In the genomic region with DNA sequence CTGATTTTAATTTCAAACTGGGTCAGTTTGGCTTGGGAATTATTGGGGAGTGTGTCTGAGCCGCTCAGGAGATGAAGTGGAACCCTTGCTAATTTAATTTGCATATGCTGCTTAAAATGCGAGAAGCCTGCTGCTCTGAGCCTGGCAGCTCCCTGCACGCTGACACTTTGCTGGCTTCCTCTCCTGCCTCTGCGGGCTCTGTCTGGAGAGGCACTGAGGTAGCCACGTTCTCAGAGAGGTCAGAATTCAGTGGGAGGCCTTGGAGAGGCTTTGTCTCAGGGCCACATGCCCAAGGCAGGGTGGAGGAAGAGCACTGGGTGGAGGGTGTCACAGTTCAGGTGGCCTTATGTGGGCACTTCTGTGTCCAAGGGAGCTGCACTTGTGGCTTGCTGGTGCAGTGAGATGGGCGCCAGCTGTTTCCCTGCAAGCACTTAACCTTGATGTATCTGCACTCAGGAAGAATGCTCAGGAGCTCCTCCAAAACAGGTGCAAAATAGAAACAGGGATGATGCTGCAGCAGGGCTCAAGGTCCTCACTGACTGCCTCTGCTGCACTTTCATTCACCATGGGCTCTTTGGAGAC, we compare ENCODE assay signal across 18 cellular contexts.
A peak's percentile ranks its signal among the peaks of the same experiment; 100 is the strongest.
DNase-seq lines count a peak whose midpoint lies in the region; ATAC-seq and TF ChIP-seq lines count a peak whose summit lies in the region.
"Had no signal": no experiment of that assay in that cellular context is flagged by ENCODE, and none has a peak within 500 bp of the region (broad histone marks: within the 10 kb centered on the region; RNA-seq: fewer than 3 reads in every experiment).

No MANE protein-coding gene starts in this region.

- H3K9me3 Mint-ChIP-seq in WTC11: no peaks in the 10 kb centered on the region
- H3K9me3 Mint-ChIP-seq in nephron progenitor cell: no peaks in the 10 kb centered on the region
- H3K9me3 Mint-ChIP-seq: activated CD4-positive, alpha-beta memory T cell treated with anti-CD3 and anti-CD28 coated beads for 36 hours; activated T-helper 1 cell treated with anti-CD3 and anti-CD28 coated beads, Interleukin-12 subunit alpha, Interleukin-12 subunit beta, Interleukin-2, Interleukin-4 antibody, amounts not matched to agents 30 ng/mL and 10 ng/mL and 1 ng/mL, durations not matched to agents 14 hours and 24 hours and 36 hours; CD8-positive, alpha-beta T cell; dendritic cell treated with granulocyte-macrophage colony-stimulating factor and Interleukin-4, amounts not matched to agents 40 ng/mL and 50 ng/mL, for 4 days had no signal

- ATAC-seq in HG02588 (IDR thresholded peaks at IDR 0.05; ENCODE audit: unreplicated experiment) (peak; percentile 58), WTC11 (peak; percentile 87), GM18907 (IDR thresholded peaks at IDR 0.05; ENCODE audit: unreplicated experiment) (no peak)
- ATAC-seq: CD8-positive, alpha-beta T cell had no signal

- H3K4me3 Mint-ChIP-seq in WTC11: no peak overlapping the region
- no peak overlapping the region for H3K4me3 Mint-ChIP-seq in nephron progenitor cell
- H3K4me3 Mint-ChIP-seq: activated CD4-positive, alpha-beta memory T cell treated with anti-CD3 and anti-CD28 coated beads for 36 hours; activated T-helper 1 cell treated with anti-CD3 and anti-CD28 coated beads, Interleukin-12 subunit alpha, Interleukin-12 subunit beta, Interleukin-2, Interleukin-4 antibody, amounts not matched to agents 30 ng/mL and 10 ng/mL and 1 ng/mL, durations not matched to agents 14 hours and 24 hours and 36 hours; CD8-positive, alpha-beta T cell; dendritic cell treated with granulocyte-macrophage colony-stimulating factor and Interleukin-4, amounts not matched to agents 40 ng/mL and 50 ng/mL, for 4 days had no signal

- H3K27ac Mint-ChIP-seq in WTC11 (no peak overlapping the region), nephron progenitor cell (no peak overlapping the region)
- H3K27ac Mint-ChIP-seq: activated CD4-positive, alpha-beta memory T cell treated with anti-CD3 and anti-CD28 coated beads for 36 hours; activated T-helper 1 cell treated with anti-CD3 and anti-CD28 coated beads, Interleukin-12 subunit alpha, Interleukin-12 subunit beta, Interleukin-2, Interleukin-4 antibody, amounts not matched to agents 30 ng/mL and 10 ng/mL and 1 ng/mL, durations not matched to agents 14 hours and 24 hours and 36 hours; CD8-positive, alpha-beta T cell; dendritic cell treated with granulocyte-macrophage colony-stimulating factor and Interleukin-4, amounts not matched to agents 40 ng/mL and 50 ng/mL, for 4 days had no signal

- no peaks in the 10 kb centered on the region; the same call in 1 of the 2 replicates for H3K27me3 Mint-ChIP-seq in WTC11 (ENCODE audit: low read depth)
- H3K27me3 Mint-ChIP-seq in nephron progenitor cell (ENCODE audit: low read depth, poor library complexity): peaks cover 18% of the 10 kb centered on the region
- H3K27me3 Mint-ChIP-seq: activated CD4-positive, alpha-beta memory T cell treated with anti-CD3 and anti-CD28 coated beads for 36 hours; dendritic cell treated with granulocyte-macrophage colony-stimulating factor and Interleukin-4, amounts not matched to agents 40 ng/mL and 50 ng/mL, for 4 days had no signal

- POLR2A ChIA-PET in WTC11 (lab: Charles Lee): no interaction called here

- peak; percentile 14 for DNase-seq in NCI-H1092 treated with DMSO at 0.1 percent for 48 hours (lab: John Stamatoyannopoulos, UW)
- DNase-seq in NCI-H1092 (lab: John Stamatoyannopoulos, UW): no peak
- peak; percentile 34 for DNase-seq in WTC11 (ENCODE audit: low spot score)
- peak; percentile 8 for DNase-seq in nephron progenitor cell
- DNase-seq in DMS53 (lab: John Stamatoyannopoulos, UW): no peak
- no peak for DNase-seq in activated effector memory CD4-positive, alpha-beta T cell treated with anti-CD3 and anti-CD28 coated beads, Interleukin-2, amount 50 U/mL, for 16 hours
- DNase-seq: activated CD4-positive, alpha-beta memory T cell treated with anti-CD3 and anti-CD28 coated beads for 36 hours; CD8-positive, alpha-beta T cell; Kasumi-1; mesendoderm; NCI-H2227 treated with DMSO at 0.1 percent for 48 hours; occipital lobe; T-helper 9 cell; testis had no signal

- no peaks in the 10 kb centered on the region for H3K36me3 Mint-ChIP-seq in WTC11
- H3K36me3 Mint-ChIP-seq in nephron progenitor cell (ENCODE audit: low read depth): no peaks in the 10 kb centered on the region
- H3K36me3 Mint-ChIP-seq: activated CD4-positive, alpha-beta memory T cell treated with anti-CD3 and anti-CD28 coated beads for 36 hours; CD8-positive, alpha-beta T cell had no signal

- H3K4me1 Mint-ChIP-seq in WTC11 (peaks cover 27% of the 10 kb centered on the region), nephron progenitor cell (peaks cover 37% of the 10 kb centered on the region)

- TF ChIP-seq CTCF in WTC11 (IDR thresholded peaks at IDR 0.05): no peak
- no peak for TF ChIP-seq CTCF in nephron progenitor cell (IDR thresholded peaks at IDR 0.05)

- CTCF ChIA-PET in WTC11 (lab: Charles Lee): interaction anchor here (0.7 to 1.7 kb wide), 7 partner anchors 12 to 203 kb away, joined by 3 to 10 read pairs (median 3); no protein-coding TSS in a partner anchor

TF ChIP-seq in WTC11, 78 proteins besides CTCF, POLR2A, EP300 and RAD21 (continues in another document):
- TF ChIP-seq, protein P1, sequence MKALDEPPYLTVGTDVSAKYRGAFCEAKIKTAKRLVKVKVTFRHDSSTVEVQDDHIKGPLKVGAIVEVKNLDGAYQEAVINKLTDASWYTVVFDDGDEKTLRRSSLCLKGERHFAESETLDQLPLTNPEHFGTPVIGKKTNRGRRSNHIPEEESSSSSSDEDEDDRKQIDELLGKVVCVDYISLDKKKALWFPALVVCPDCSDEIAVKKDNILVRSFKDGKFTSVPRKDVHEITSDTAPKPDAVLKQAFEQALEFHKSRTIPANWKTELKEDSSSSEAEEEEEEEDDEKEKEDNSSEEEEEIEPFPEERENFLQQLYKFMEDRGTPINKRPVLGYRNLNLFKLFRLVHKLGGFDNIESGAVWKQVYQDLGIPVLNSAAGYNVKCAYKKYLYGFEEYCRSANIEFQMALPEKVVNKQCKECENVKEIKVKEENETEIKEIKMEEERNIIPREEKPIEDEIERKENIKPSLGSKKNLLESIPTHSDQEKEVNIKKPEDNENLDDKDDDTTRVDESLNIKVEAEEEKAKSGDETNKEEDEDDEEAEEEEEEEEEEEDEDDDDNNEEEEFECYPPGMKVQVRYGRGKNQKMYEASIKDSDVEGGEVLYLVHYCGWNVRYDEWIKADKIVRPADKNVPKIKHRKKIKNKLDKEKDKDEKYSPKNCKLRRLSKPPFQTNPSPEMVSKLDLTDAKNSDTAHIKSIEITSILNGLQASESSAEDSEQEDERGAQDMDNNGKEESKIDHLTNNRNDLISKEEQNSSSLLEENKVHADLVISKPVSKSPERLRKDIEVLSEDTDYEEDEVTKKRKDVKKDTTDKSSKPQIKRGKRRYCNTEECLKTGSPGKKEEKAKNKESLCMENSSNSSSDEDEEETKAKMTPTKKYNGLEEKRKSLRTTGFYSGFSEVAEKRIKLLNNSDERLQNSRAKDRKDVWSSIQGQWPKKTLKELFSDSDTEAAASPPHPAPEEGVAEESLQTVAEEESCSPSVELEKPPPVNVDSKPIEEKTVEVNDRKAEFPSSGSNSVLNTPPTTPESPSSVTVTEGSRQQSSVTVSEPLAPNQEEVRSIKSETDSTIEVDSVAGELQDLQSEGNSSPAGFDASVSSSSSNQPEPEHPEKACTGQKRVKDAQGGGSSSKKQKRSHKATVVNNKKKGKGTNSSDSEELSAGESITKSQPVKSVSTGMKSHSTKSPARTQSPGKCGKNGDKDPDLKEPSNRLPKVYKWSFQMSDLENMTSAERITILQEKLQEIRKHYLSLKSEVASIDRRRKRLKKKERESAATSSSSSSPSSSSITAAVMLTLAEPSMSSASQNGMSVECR (CRISPR knock-in tag; IDR thresholded peaks at IDR 0.05; ENCODE audit: borderline replicate concordance): no peak
- TF ChIP-seq, protein P2, sequence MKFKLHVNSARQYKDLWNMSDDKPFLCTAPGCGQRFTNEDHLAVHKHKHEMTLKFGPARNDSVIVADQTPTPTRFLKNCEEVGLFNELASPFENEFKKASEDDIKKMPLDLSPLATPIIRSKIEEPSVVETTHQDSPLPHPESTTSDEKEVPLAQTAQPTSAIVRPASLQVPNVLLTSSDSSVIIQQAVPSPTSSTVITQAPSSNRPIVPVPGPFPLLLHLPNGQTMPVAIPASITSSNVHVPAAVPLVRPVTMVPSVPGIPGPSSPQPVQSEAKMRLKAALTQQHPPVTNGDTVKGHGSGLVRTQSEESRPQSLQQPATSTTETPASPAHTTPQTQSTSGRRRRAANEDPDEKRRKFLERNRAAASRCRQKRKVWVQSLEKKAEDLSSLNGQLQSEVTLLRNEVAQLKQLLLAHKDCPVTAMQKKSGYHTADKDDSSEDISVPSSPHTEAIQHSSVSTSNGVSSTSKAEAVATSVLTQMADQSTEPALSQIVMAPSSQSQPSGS (CRISPR knock-in tag; IDR thresholded peaks at IDR 0.05; ENCODE audit: borderline replicate concordance, low read depth): no peak
- TF ChIP-seq SOX15 (CRISPR knock-in tag; IDR thresholded peaks at IDR 0.05): no peak
- no peak for TF ChIP-seq IRF2 (CRISPR knock-in tag; IDR thresholded peaks at IDR 0.05; ENCODE audit: borderline replicate concordance, low read depth)
- TF ChIP-seq, protein P3, sequence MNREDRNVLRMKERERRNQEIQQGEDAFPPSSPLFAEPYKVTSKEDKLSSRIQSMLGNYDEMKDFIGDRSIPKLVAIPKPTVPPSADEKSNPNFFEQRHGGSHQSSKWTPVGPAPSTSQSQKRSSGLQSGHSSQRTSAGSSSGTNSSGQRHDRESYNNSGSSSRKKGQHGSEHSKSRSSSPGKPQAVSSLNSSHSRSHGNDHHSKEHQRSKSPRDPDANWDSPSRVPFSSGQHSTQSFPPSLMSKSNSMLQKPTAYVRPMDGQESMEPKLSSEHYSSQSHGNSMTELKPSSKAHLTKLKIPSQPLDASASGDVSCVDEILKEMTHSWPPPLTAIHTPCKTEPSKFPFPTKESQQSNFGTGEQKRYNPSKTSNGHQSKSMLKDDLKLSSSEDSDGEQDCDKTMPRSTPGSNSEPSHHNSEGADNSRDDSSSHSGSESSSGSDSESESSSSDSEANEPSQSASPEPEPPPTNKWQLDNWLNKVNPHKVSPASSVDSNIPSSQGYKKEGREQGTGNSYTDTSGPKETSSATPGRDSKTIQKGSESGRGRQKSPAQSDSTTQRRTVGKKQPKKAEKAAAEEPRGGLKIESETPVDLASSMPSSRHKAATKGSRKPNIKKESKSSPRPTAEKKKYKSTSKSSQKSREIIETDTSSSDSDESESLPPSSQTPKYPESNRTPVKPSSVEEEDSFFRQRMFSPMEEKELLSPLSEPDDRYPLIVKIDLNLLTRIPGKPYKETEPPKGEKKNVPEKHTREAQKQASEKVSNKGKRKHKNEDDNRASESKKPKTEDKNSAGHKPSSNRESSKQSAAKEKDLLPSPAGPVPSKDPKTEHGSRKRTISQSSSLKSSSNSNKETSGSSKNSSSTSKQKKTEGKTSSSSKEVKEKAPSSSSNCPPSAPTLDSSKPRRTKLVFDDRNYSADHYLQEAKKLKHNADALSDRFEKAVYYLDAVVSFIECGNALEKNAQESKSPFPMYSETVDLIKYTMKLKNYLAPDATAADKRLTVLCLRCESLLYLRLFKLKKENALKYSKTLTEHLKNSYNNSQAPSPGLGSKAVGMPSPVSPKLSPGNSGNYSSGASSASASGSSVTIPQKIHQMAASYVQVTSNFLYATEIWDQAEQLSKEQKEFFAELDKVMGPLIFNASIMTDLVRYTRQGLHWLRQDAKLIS (CRISPR knock-in tag; IDR thresholded peaks at IDR 0.05; ENCODE audit: borderline replicate concordance): no peak

Comparison
In these comparisons a context has a peak if more than half of its experiments do, and no peak if none do; other contexts are left out.
1. DNase-seq: peak in NCI-H1092 treated with DMSO at 0.1 percent for 48 hours (single experiment), WTC11 (single experiment) and nephron progenitor cell (single experiment); none in NCI-H1092 (single experiment), DMS53 (single experiment) and activated effector memory CD4-positive, alpha-beta T cell treated with anti-CD3 and anti-CD28 coated beads, Interleukin-2, amount 50 U/mL, for 16 hours (single experiment).